Comparison of ENCODE assay signal across 9 cellular contexts in genomic region chr11:65988791-65989592, GRCh38. TPM values are rescaled to one million over a fixed set of nuclear protein-coding genes. Genes with fewer than 3 reads are reported as not detected.
DNase-seq lines count a peak whose midpoint lies in the region; ATAC-seq and TF ChIP-seq lines count a peak whose summit lies in the region.
"Had no signal": no experiment of that assay in that cellular context is flagged by ENCODE, and none has a peak within 500 bp of the region (broad histone marks: within the 10 kb centered on the region; RNA-seq: fewer than 3 reads in every experiment).

No MANE protein-coding gene starts in this region.

- WGBS in GM23248 (ENCODE audit: low coverage in 1 of 2, low lambda C conversion rate in 2 of 2, missing lambda C conversion rate in 2 of 2), 2 experiments = 13 to 16% methylated on average over 7 to 10 of the region's 10 CpGs

- H3K27ac Mint-ChIP-seq in natural killer cell = peak overlapping the region; percentile 83

- no peaks in the 10 kb centered on the region for H3K9me3 Mint-ChIP-seq in natural killer cell

- CTCF ChIA-PET in Panc1 (lab: Charles Lee) = interaction anchor here (0.5 to 0.9 kb wide), 5 partner anchors 101 to 315 kb away, joined by 3 to 7 read pairs (median 5); partner anchors contain the start of gene FIBP

- ATAC-seq in Panc1 (peak; percentile 98), esophagus mucosa (peak; percentile 96), natural killer cell (peak; percentile 96 to 100 (median 98))

- no peaks in the 10 kb centered on the region for H3K27me3 ChIP-seq in GM23248 (replicated peaks; ENCODE audit: insufficient read depth)
- H3K27me3 ChIP-seq in Panc1 (ENCODE audit: control insufficient read depth, insufficient read depth, low read length) = no peaks in the 10 kb centered on the region

- H3K9me3 ChIP-seq in GM23248 (ENCODE audit: low read depth) = no peaks in the 10 kb centered on the region
- no peaks in the 10 kb centered on the region for H3K9me3 ChIP-seq in Panc1 (ENCODE audit: control insufficient read depth, insufficient read depth, low read depth, low read length)

- H3K4me3 Mint-ChIP-seq in natural killer cell = no peak overlapping the region

- no peaks in the 10 kb centered on the region for H3K36me3 Mint-ChIP-seq in natural killer cell

- in situ Hi-C loops in GM23248 (cut with MboI) (loop anchor here (10.0 kb wide), 1 partner anchor 104 kb away; the partner anchor contains the start of gene FIBP), Panc1 (cut with HindIII; ENCODE audit: low pct_unique_long_range_greater_than_20kb, low sequenced_read_pairs) (no loop called here)

- H3K36me3 ChIP-seq in GM23248 (ENCODE audit: low read depth) = no peaks in the 10 kb centered on the region; the same call in 1 of the 2 replicates
- no peaks in the 10 kb centered on the region for H3K36me3 ChIP-seq in Panc1 (ENCODE audit: control insufficient read depth, insufficient read depth, low read length)

- DNase-seq in DMS79 treated with DMSO at 0.1 percent for 48 hours (lab: John Stamatoyannopoulos, UW) (peak; percentile 92), GM23248 (peak; percentile 95), LHCN-M2 (ENCODE audit: low read depth) (peak; percentile 94), Panc1 (ENCODE audit: low read depth, low spot score) (peak; percentile 95), natural killer cell (peak; percentile 85)
- DNase-seq in activated T-cell treated with anti-CD3 and anti-CD28 coated beads, Interleukin-2, amount 50 U/mL, for 1 hour = peak; percentile 81
- DNase-seq in stimulated activated naive CD4-positive, alpha-beta T cell treated with Interleukin-2 at 50 U/mL for 16 hours (lab: John Stamatoyannopoulos, UW) = peak; percentile 85

- H2AFZ ChIP-seq in GM23248 = no peak overlapping the region

- no peaks in the 10 kb centered on the region for H3K4me1 ChIP-seq in GM23248 (ENCODE audit: insufficient read depth)
- H3K4me1 ChIP-seq in Panc1 (ENCODE audit: control insufficient read depth, insufficient read depth, low read length) = no peaks in the 10 kb centered on the region

- no TSS peak for BruUV-seq in Panc1 (replicated peaks; lab: Mats Ljungman, UMichigan)

- POLR2A ChIA-PET in Panc1 (lab: Charles Lee) = interaction anchor here (0.5 to 0.7 kb wide), 2 partner anchors 107 to 147 kb away, joined by 6 to 10 read pairs; no protein-coding TSS in a partner anchor

- intact Hi-C loops in Panc1 (cut with micrococcal nuclease; ENCODE audit: unreplicated experiment) = loop anchor here (2.0 kb wide), 1 partner anchor 100 kb away; the partner anchor contains the start of gene FIBP
- intact Hi-C loops in natural killer cell (cut with micrococcal nuclease) = loop anchor here (1.0 to 10.0 kb wide), 7 partner anchors 28 to 444 kb away; partner anchors contain the start of genes AP5B1 and SART1

- peaks cover 6 to 7% of the 10 kb centered on the region in 2 donors for H3K4me1 Mint-ChIP-seq in natural killer cell

- peaks cover 16% of the 10 kb centered on the region for H3F3A ChIP-seq in GM23248 (ENCODE audit: insufficient read depth)

- H3K4me3 ChIP-seq in GM23248 (no peak overlapping the region), Panc1 (ENCODE audit: low read depth in 2 of 2, low read length in 2 of 2) (no peak overlapping the region)

- H3K27ac ChIP-seq in GM23248 (peak overlapping the region; percentile 43), Panc1 (ENCODE audit: low read length) (no peak overlapping the region)

- no peaks in the 10 kb centered on the region for H3K79me2 ChIP-seq in GM23248 (ENCODE audit: insufficient read depth)

- peak; percentile 99 for TF ChIP-seq CTCF in Panc1 (IDR thresholded peaks at IDR 0.05)
- peak; percentile 99 for TF ChIP-seq CTCF in natural killer cell (IDR thresholded peaks at IDR 0.05)

- H3K4me2 ChIP-seq in GM23248 (ENCODE audit: unreplicated experiment) = no peak overlapping the region

- H3K27me3 Mint-ChIP-seq in natural killer cell (ENCODE audit: low read depth in 2 of 2) = no peaks in the 10 kb centered on the region

- H4K20me1 ChIP-seq in GM23248 (ENCODE audit: insufficient read depth) = no peaks in the 10 kb centered on the region

- H3K9ac ChIP-seq in GM23248 = 0 out of 2 replicates have a peak overlapping the region, but pooled peaks have one; percentile 2

- no peaks in the 10 kb centered on the region for H3K9me2 ChIP-seq in GM23248 (ENCODE audit: insufficient read depth)

RNA-seq across cellular contexts. Expression of gene EIF1AD, which starts 13.0 kb away (rescaled TPM):
- 21.2 and 22.8 TPM in 2 replicates for total RNA-seq in GM23248 (2014; rRNA removed; shearing (Covaris generic))
- 21.6 and 25.3 TPM in 2 replicates for polyA plus RNA-seq in GM23248 (2016; fragmentation: Nextera tagmentation; extraction: Ambion mirVana)
- total RNA-seq in LHCN-M2 (2014; rRNA removed) (47.0 and 53.3 TPM in 2 replicates), Panc1 (2021; ENCODE audit: unreplicated experiment) (64.6 TPM), esophagus mucosa (23.0 TPM), natural killer cell (10 to 100 TPM; 49.9 to 74.2 (median 62.8) TPM)
- polyA plus RNA-seq in LHCN-M2 (2012) = 45.0 TPM
- polyA plus RNA-seq in Panc1 (2012; ENCODE audit: insufficient read length) = 33.7 TPM

RNA-seq across cellular contexts. Expression of gene BANF1, which starts 13.3 kb away (rescaled TPM):
- 24.9 and 31.6 TPM in 2 replicates for total RNA-seq in GM23248 (2014; rRNA removed; shearing (Covaris generic))
- polyA plus RNA-seq in GM23248 (2016; fragmentation: Nextera tagmentation; extraction: Ambion mirVana) = 330 and 346 TPM in 2 replicates
- total RNA-seq in LHCN-M2 (2014; rRNA removed) (67.8 and 70.4 TPM in 2 replicates), Panc1 (2021; ENCODE audit: unreplicated experiment) (494 TPM), esophagus mucosa (145 TPM), natural killer cell (100 to 1,000 TPM in 1 of 3 donors, 10 to 100 TPM in 2; 87.8 to 107 (median 90.4) TPM)
- 388 TPM for polyA plus RNA-seq in LHCN-M2 (2012)
- 447 TPM for polyA plus RNA-seq in Panc1 (2012; ENCODE audit: insufficient read length)

RNA-seq across cellular contexts. Expression of gene CST6, which starts 22.8 kb away (rescaled TPM):
- 15.3 and 21.9 TPM in 2 replicates for total RNA-seq in GM23248 (2014; rRNA removed; shearing (Covaris generic))
- 35.1 and 35.3 TPM in 2 replicates for polyA plus RNA-seq in GM23248 (2016; fragmentation: Nextera tagmentation; extraction: Ambion mirVana)
- total RNA-seq in LHCN-M2 (2014; rRNA removed) = not detected in 2 replicates
- 0.41 TPM for polyA plus RNA-seq in LHCN-M2 (2012)
- 0.23 TPM for total RNA-seq in Panc1 (2021; ENCODE audit: unreplicated experiment)
- polyA plus RNA-seq in Panc1 (2012; ENCODE audit: insufficient read length) = not detected
- 9.2 TPM for total RNA-seq in esophagus mucosa
- total RNA-seq in natural killer cell = not detected
- total RNA-seq: skeletal muscle tissue had no signal

RNA-seq across cellular contexts. Expression of gene SART1, which starts 27.5 kb away (rescaled TPM):
- total RNA-seq in GM23248 (2014; rRNA removed; shearing (Covaris generic)) = 27.7 and 38.3 TPM in 2 replicates
- 43.4 and 48.6 TPM in 2 replicates for polyA plus RNA-seq in GM23248 (2016; fragmentation: Nextera tagmentation; extraction: Ambion mirVana)
- 36.0 and 45.7 TPM in 2 replicates for total RNA-seq in LHCN-M2 (2014; rRNA removed)
- polyA plus RNA-seq in LHCN-M2 (2012) = 73.8 TPM
- 76.4 TPM for total RNA-seq in Panc1 (2021; ENCODE audit: unreplicated experiment)
- 157 TPM for polyA plus RNA-seq in Panc1 (2012; ENCODE audit: insufficient read length)
- 29.7 TPM for total RNA-seq in esophagus mucosa
- 100 to 1,000 TPM; 103 to 123 (median 115) TPM for total RNA-seq in natural killer cell

RNA-seq across cellular contexts. Expression of gene CATSPER1, which starts 37.3 kb away (rescaled TPM):
- not detected in 2 replicates for total RNA-seq in GM23248 (2014; rRNA removed; shearing (Covaris generic))
- polyA plus RNA-seq in GM23248 (2016; fragmentation: Nextera tagmentation; extraction: Ambion mirVana) = 1.1 and 1.7 TPM in 2 replicates
- 0.75 and 1.8 TPM in 2 replicates for total RNA-seq in LHCN-M2 (2014; rRNA removed)
- 3.9 TPM for polyA plus RNA-seq in LHCN-M2 (2012)
- total RNA-seq in Panc1 (2021; ENCODE audit: unreplicated experiment) = 0.15 TPM
- polyA plus RNA-seq in Panc1 (2012; ENCODE audit: insufficient read length) = 0.41 TPM
- total RNA-seq in esophagus mucosa = not detected
- total RNA-seq in natural killer cell = 10 to 100 TPM; 12.2 to 16.9 (median 13.3) TPM
- total RNA-seq: skeletal muscle tissue had no signal
